ENCODE assay signal across 16 cellular contexts in the genomic region with DNA sequence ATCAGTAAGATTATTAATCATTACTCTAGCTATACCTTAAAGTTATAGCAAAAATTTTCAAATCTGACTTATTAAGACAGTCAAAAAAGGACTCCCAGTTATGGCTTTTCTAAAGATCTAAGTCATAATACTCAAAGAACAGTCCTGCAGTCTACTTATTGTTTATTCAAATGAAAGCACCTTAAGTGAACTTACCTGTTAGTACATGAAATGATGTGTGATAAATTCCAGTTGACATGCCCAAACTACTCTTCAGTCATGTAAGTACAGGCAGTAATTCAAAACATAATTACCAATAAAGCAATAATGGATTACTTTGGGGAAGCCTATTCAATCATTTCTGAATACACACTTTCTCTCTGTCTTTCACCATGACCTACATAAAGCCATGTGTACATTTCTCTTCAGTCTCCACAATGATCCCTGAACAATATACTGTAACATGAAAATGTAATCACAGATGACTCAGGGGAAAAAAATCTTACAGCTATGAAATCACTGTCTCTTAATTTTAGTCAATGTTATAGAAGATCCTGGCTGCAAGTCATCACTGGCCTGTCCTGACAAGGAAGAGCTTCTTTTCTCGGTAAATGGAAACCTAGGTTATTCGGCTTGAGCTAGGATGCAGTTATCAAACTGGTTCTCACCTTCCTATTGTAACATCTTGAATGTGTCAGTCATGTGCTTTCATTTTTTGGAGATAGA.
"Had no signal": no experiment of that assay in that cellular context is flagged by ENCODE, and none has a peak within 500 bp of the region (broad histone marks: within the 10 kb centered on the region; RNA-seq: fewer than 3 reads in every experiment).

No MANE protein-coding gene starts in this region.

- H3K4me3 ChIP-seq: colonic mucosa, gastroesophageal sphincter, left lung, sigmoid colon, spleen, thoracic aorta had no signal

- H3K4me1 ChIP-seq: colonic mucosa, gastroesophageal sphincter, left lung, sigmoid colon, spleen had no signal

- H3K9me3 ChIP-seq: colonic mucosa, gastroesophageal sphincter, left lung, sigmoid colon, thoracic aorta had no signal

- H3K27me3 ChIP-seq: colonic mucosa, gastroesophageal sphincter, left lung, sigmoid colon, spleen had no signal

- DNase-seq: activated CD4-positive, alpha-beta T cell treated with anti-CD3 and anti-CD28 coated beads for 36 hours; activated CD4-positive, alpha-beta T cell treated with anti-CD3 and anti-CD28 coated beads, Interleukin-2, amount 50 U/mL, for 48 hours; activated gamma-delta T cell treated with Interleukin-2 at 50 U/mL for 16 hours; amygdala; caudate nucleus; colonic mucosa; endodermal cell; erythroblast; islet precursor cell; left lung; midbrain; sigmoid colon; spleen; stimulated activated naive B cell treated with anti-CD40 and anti-IgM and Interleukin-4, amounts not matched to agents 10 μg/mL and 1 μg/mL and 100 μg/mL, for 72 hours had no signal

- H3K36me3 ChIP-seq: colonic mucosa, gastroesophageal sphincter, left lung, sigmoid colon, spleen, thoracic aorta had no signal

- H3K27ac ChIP-seq: colonic mucosa, gastroesophageal sphincter, left lung, sigmoid colon, spleen, thoracic aorta had no signal
